ENCODE assay signal across 22 cellular contexts in genomic region chr5:58706746-58707145, GRCh38.
DNase-seq lines count a peak whose midpoint lies in the region; ATAC-seq, FAIRE-seq and TF ChIP-seq lines count a peak whose summit lies in the region.
"Had no signal": no experiment of that assay in that cellular context is flagged by ENCODE, and none has a peak within 500 bp of the region (broad histone marks: within the 10 kb centered on the region; RNA-seq: fewer than 3 reads in every experiment).

No MANE protein-coding gene starts in this region.

- DNase-seq in HepG2 (ENCODE audit: low spot score) = no peak
- peak; percentile 9 to 59 for DNase-seq in dermis microvascular lymphatic vessel endothelial cell (ENCODE audit: low read depth in 2 of 2)
- DNase-seq in right lobe of liver = no peak
- DNase-seq in stimulated activated CD4-positive, alpha-beta T cell treated with anti-CD3 and anti-CD28 coated beads, Interleukin-4, amount 100 ng/mL, for 24 hours = no peak
- DNase-seq in HuH-7.5 (ENCODE audit: low spot score) = no peak
- DNase-seq: 8988T; ACHN; AML-193; BE2C; CD4-positive, alpha-beta T cell; CD8-positive, alpha-beta memory T cell; DMS153; DND-41; GOT3; HFFc6 had no signal

- H3K9me3 ChIP-seq in liver (ENCODE audit: control insufficient read depth in 4 of 4, low read length in 3 of 4) (no peaks in the 10 kb centered on the region), HepG2 (ENCODE audit: low read length) (no peaks in the 10 kb centered on the region), right lobe of liver (no peaks in the 10 kb centered on the region)
- H3K9me3 ChIP-seq: A549; BE2C; BLaER1 treated with 17β-estradiol and CSF1 and Interleukin-3, amounts not matched to agents 10 nM and 100 nM; HAP-1 had no signal

- TF ChIP-seq RAD21 in liver (IDR thresholded peaks at IDR 0.05) (no peak), HepG2 (CRISPR knock-in tag; IDR thresholded peaks at IDR 0.05) (no peak)

- H3K4me2 ChIP-seq in HepG2 (ENCODE audit: low read depth, low read length) = no peak overlapping the region
- H3K4me2 ChIP-seq: A549; BLaER1 treated with 17β-estradiol and CSF1 and Interleukin-3, amounts not matched to agents 10 nM and 100 nM had no signal

- TF ChIP-seq EP300 in HepG2 (IDR thresholded peaks at IDR 0.05; ENCODE audit: low read depth in 2 of 2, low read length in 2 of 2) = no peak
- no peak for TF ChIP-seq EP300 in HepG2 (CRISPR knock-in tag; IDR thresholded peaks at IDR 0.05; ENCODE audit: borderline replicate concordance)

- WGBS in liver = 52% methylated on average over 3 of the region's 3 CpGs
- under 1% methylated on average over 3 of the region's 3 CpGs for WGBS in HepG2 (ENCODE audit: low lambda C conversion rate)
- 28% methylated on average over 3 of the region's 3 CpGs for WGBS in right lobe of liver (ENCODE audit: insufficient coverage, low coverage, low lambda C conversion rate, missing lambda C conversion rate)

- H3K27ac ChIP-seq in liver (ENCODE audit: low read depth in 1 of 2, low read length in 2 of 2) (no peak overlapping the region), HepG2 (ENCODE audit: extremely low read length, insufficient read depth, low read length) (no peak overlapping the region), right lobe of liver (peak overlapping the region in 1 of 3 donors; percentile 34)
- H3K27ac ChIP-seq: A549; BLaER1 treated with 17β-estradiol and CSF1 and Interleukin-3, amounts not matched to agents 10 nM and 100 nM had no signal

- no peaks in the 10 kb centered on the region for H4K20me1 ChIP-seq in HepG2 (ENCODE audit: insufficient read depth, low read length)
- H4K20me1 ChIP-seq: BLaER1 treated with 17β-estradiol and CSF1 and Interleukin-3, amounts not matched to agents 10 nM and 100 nM had no signal

- H3K4me3 ChIP-seq in liver (ENCODE audit: low read depth in 1 of 3, low read length in 3 of 3) = no peak overlapping the region
- H3K4me3 ChIP-seq in HepG2 (replicated peaks in 1 of 3; ENCODE audit: insufficient read depth in 1 of 3, low read depth in 2 of 3, low read length in 3 of 3) = no peak overlapping the region
- H3K4me3 ChIP-seq in right lobe of liver = no peak overlapping the region
- H3K4me3 ChIP-seq: A549; BLaER1 treated with 17β-estradiol and CSF1 and Interleukin-3, amounts not matched to agents 10 nM and 100 nM; HAP-1 had no signal

- no peaks in the 10 kb centered on the region for H3K79me2 ChIP-seq in HepG2 (ENCODE audit: insufficient read depth, low read length)

- CTCF ChIA-PET in HepG2 (lab: Yijun Ruan, JAX; ENCODE audit: low intra/inter-chr PET ratio, low total read pairs) = no interaction called here

- H2AFZ ChIP-seq in HepG2 (ENCODE audit: low read length) = no peak overlapping the region

- H3K4me1 ChIP-seq in liver (ENCODE audit: control insufficient read depth in 4 of 4, insufficient read depth in 4 of 4, low read length in 3 of 4) = peaks cover 1 to 15% (median 9%) of the 10 kb centered on the region in 4 donors
- H3K4me1 ChIP-seq in HepG2 (ENCODE audit: insufficient read depth, low read length) = no peaks in the 10 kb centered on the region
- peaks cover 0 to 33% (median 8%) of the 10 kb centered on the region in 4 donors for H3K4me1 ChIP-seq in right lobe of liver
- H3K4me1 ChIP-seq: A549; BLaER1 treated with 17β-estradiol and CSF1 and Interleukin-3, amounts not matched to agents 10 nM and 100 nM; HAP-1 had no signal

- TF ChIP-seq CTCF in liver (IDR thresholded peaks at IDR 0.05; ENCODE audit: low read depth, low read length, missing input control) (no peak), HepG2 (CRISPR knock-in tag; IDR thresholded peaks at IDR 0.05) (no peak), right lobe of liver (IDR thresholded peaks at IDR 0.05) (no peak)

- in situ Hi-C loops in HepG2 (cut with HindIII; ENCODE audit: extremely low pct_ligation_motif_present, low pct_unique_long_range_greater_than_20kb) = no loop called here

- H3K36me3 ChIP-seq in liver (ENCODE audit: control insufficient read depth in 4 of 4, insufficient read depth in 3 of 4, low read depth in 1 of 4, low read length in 3 of 4) = no peaks in the 10 kb centered on the region
- no peaks in the 10 kb centered on the region for H3K36me3 ChIP-seq in HepG2 (replicated peaks in 1 of 2; ENCODE audit: control insufficient read depth in 1 of 2, insufficient read depth in 2 of 2, low read length in 2 of 2)
- no peaks in the 10 kb centered on the region for H3K36me3 ChIP-seq in right lobe of liver
- H3K36me3 ChIP-seq: BLaER1 treated with 17β-estradiol and CSF1 and Interleukin-3, amounts not matched to agents 10 nM and 100 nM; HAP-1 had no signal

- POLR2A ChIA-PET in HepG2 (lab: Yijun Ruan, JAX) = no interaction called here

- no peak for ATAC-seq in HepG2
- ATAC-seq in right lobe of liver = peak in 3 of 4 donors; percentile 45 to 59 (median 50)
- ATAC-seq: A549 had no signal

- H3K9ac ChIP-seq in liver (ENCODE audit: low read depth in 1 of 2, low read length in 2 of 2) (no peak overlapping the region), HepG2 (ENCODE audit: insufficient read depth, low read depth, low read length) (no peak overlapping the region)
- H3K9ac ChIP-seq: BLaER1 treated with 17β-estradiol and CSF1 and Interleukin-3, amounts not matched to agents 10 nM and 100 nM had no signal

- intact Hi-C loops in HepG2 (cut with micrococcal nuclease; ENCODE audit: unreplicated experiment) = no loop called here
- intact Hi-C loops in right lobe of liver (cut with DNase I) = no loop called here

- H3K27me3 ChIP-seq in liver (ENCODE audit: control insufficient read depth in 4 of 4, insufficient read depth in 4 of 4, low read length in 3 of 4) (no peaks in the 10 kb centered on the region), HepG2 (ENCODE audit: control insufficient read depth in 1 of 2, insufficient read depth in 2 of 2, low read length in 2 of 2) (no peaks in the 10 kb centered on the region), right lobe of liver (no peaks in the 10 kb centered on the region)
- H3K27me3 ChIP-seq: BE2C; BLaER1 treated with 17β-estradiol and CSF1 and Interleukin-3, amounts not matched to agents 10 nM and 100 nM had no signal

- BruUV-seq in HepG2 (replicated peaks; lab: Mats Ljungman, UMichigan) = no TSS peak

- FAIRE-seq in HepG2 (lab: Jason Lieb, UNC) = no peak
- FAIRE-seq: G401.6, GM12892, H54 had no signal

- TF ChIP-seq POLR2A in HepG2 (IDR thresholded peaks at IDR 0.05; ENCODE audit: insufficient read depth in 1 of 2, low read depth in 2 of 2, low read length in 2 of 2) (no peak), right lobe of liver (IDR thresholded peaks at IDR 0.05) (no peak)

TF ChIP-seq in liver, 16 proteins besides CTCF, POLR2A, EP300 and RAD21 (continues in another document):
- TF ChIP-seq HNF4A (conservative IDR thresholded peaks at IDR 0.05) (no peak), YY1 (IDR thresholded peaks at IDR 0.05) (peak; percentile 30), FOXA2 (IDR thresholded peaks at IDR 0.05) (peak; percentile 27), NR2F2 (IDR thresholded peaks at IDR 0.05) (no peak)

TF ChIP-seq in HepG2, 621 proteins besides CTCF, POLR2A, EP300 and RAD21:
- no peak for TF ChIP-seq CREB1 (IDR thresholded peaks at IDR 0.05)
- TF ChIP-seq CREB1 (CRISPR knock-in tag; IDR thresholded peaks at IDR 0.05) = no peak
- no peak for TF ChIP-seq PATZ1 (CRISPR knock-in tag; IDR thresholded peaks at IDR 0.05)
- TF ChIP-seq GTF2F1 (IDR thresholded peaks at IDR 0.05; ENCODE audit: low read length) = no peak
- no peak for TF ChIP-seq ZNF792 (CRISPR knock-in tag; IDR thresholded peaks at IDR 0.05)
- TF ChIP-seq, protein P1, sequence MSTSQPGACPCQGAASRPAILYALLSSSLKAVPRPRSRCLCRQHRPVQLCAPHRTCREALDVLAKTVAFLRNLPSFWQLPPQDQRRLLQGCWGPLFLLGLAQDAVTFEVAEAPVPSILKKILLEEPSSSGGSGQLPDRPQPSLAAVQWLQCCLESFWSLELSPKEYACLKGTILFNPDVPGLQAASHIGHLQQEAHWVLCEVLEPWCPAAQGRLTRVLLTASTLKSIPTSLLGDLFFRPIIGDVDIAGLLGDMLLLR (CRISPR knock-in tag; IDR thresholded peaks at IDR 0.05) = no peak
- no peak for TF ChIP-seq HMGA1 (CRISPR knock-in tag; conservative IDR thresholded peaks at IDR 0.05)
- TF ChIP-seq, protein P2, sequence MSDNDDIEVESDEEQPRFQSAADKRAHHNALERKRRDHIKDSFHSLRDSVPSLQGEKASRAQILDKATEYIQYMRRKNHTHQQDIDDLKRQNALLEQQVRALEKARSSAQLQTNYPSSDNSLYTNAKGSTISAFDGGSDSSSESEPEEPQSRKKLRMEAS (IDR thresholded peaks at IDR 0.05) = no peak
- no peak for TF ChIP-seq HNRNPUL1 (IDR thresholded peaks at IDR 0.05; ENCODE audit: low read depth, low read length)

Comparison
In these comparisons a context has a peak if more than half of its experiments do, and no peak if none do; other contexts are left out.
1. DNase-seq: peak in dermis microvascular lymphatic vessel endothelial cell (2 of 2); none in HepG2 (single experiment), right lobe of liver (0 of 3), stimulated activated CD4-positive, alpha-beta T cell treated with anti-CD3 and anti-CD28 coated beads, Interleukin-4, amount 100 ng/mL, for 24 hours (single experiment) and HuH-7.5 (single experiment).